14 cellular contexts compared by ENCODE assay signal in genomic region chr20:57361517-57361916, GRCh38. TPM values are rescaled to one million over a fixed set of nuclear protein-coding genes. Genes with fewer than 3 reads are reported as not detected.
DNase-seq lines count a peak whose midpoint lies in the region; TF ChIP-seq lines count a peak whose summit lies in the region.
"Had no signal": no experiment of that assay in that cellular context is flagged by ENCODE, and none has a peak within 500 bp of the region (broad histone marks: within the 10 kb centered on the region; RNA-seq: fewer than 3 reads in every experiment).

No MANE protein-coding gene starts in this region.

- H3K9me3 Mint-ChIP-seq in glutamatergic neuron (ENCODE audit: unreplicated experiment) = peaks cover 2% of the 10 kb centered on the region

- in situ Hi-C loops in astrocyte of the spinal cord (cut with HindIII; ENCODE audit: low sequenced_read_pairs) = no loop called here

- peaks cover 6% of the 10 kb centered on the region for H3K4me1 Mint-ChIP-seq in glutamatergic neuron (ENCODE audit: low read depth, unreplicated experiment)

- peaks cover 2% of the 10 kb centered on the region for H3K27me3 Mint-ChIP-seq in glutamatergic neuron (ENCODE audit: unreplicated experiment)

- H3K4me3 ChIP-seq in AG04449 (ENCODE audit: low read depth, low read length) = no peak overlapping the region
- no peak overlapping the region for H3K4me3 ChIP-seq in astrocyte of the spinal cord (ENCODE audit: low read depth, low read length)
- H3K4me3 ChIP-seq: BLaER1 treated with 17β-estradiol and CSF1 and Interleukin-3, amounts not matched to agents 10 nM and 100 nM; SJCRH30; smooth muscle cell; upper lobe of left lung had no signal

- no peak for TF ChIP-seq CTCF in AG04449 (IDR thresholded peaks at IDR 0.05; ENCODE audit: insufficient read depth, low read length, missing control alignments)
- no peak for TF ChIP-seq CTCF in astrocyte of the spinal cord (IDR thresholded peaks at IDR 0.05; ENCODE audit: low read depth, low read length)
- TF ChIP-seq CTCF in glutamatergic neuron (IDR thresholded peaks at IDR 0.05; ENCODE audit: partially characterized antibody, unreplicated experiment) = no peak

- H3K27ac Mint-ChIP-seq in glutamatergic neuron (ENCODE audit: unreplicated experiment) = no peak overlapping the region

- POLR2A ChIA-PET in AG04449 (lab: Yijun Ruan, JAX) = interaction anchor here (0.5 to 0.6 kb wide), 3 partner anchors 285 to 950 kb away, joined by 3 to 4 read pairs (median 3); no protein-coding TSS in a partner anchor

- DNase-seq in AG04449 (ENCODE audit: low read depth, low spot score) (peak; percentile 42), HK-2 (ENCODE audit: unreplicated experiment) (peak; percentile 22), astrocyte of the spinal cord (ENCODE audit: low read depth, low spot score) (peak; percentile 73), glomerular visceral epithelial cell (ENCODE audit: extremely low spot score) (peak; percentile 54), glutamatergic neuron (no peak), C1 segment of cervical spinal cord (lab: John Stamatoyannopoulos, UW) (no peak), MV-4-11 (lab: John Stamatoyannopoulos, UW) (no peak), islet precursor cell (no peak)
- DNase-seq: NCI-H1092, NCI-H774, SJCRH30, upper lobe of left lung had no signal

- no peak overlapping the region for H3K4me3 Mint-ChIP-seq in glutamatergic neuron (ENCODE audit: unreplicated experiment)

- H3K36me3 Mint-ChIP-seq in glutamatergic neuron (ENCODE audit: unreplicated experiment) = peaks cover 6% of the 10 kb centered on the region

- CTCF ChIA-PET in AG04449 (lab: Yijun Ruan, JAX) = interaction anchor here (0.8 to 2.0 kb wide), 6 partner anchors 10 to 134 kb away, joined by 3 to 8 read pairs (median 4); partner anchors contain the start of gene RAE1

RNA-seq across cellular contexts. Expression of gene RAE1, which starts 10.5 kb away (rescaled TPM):
- 28.3 TPM for total RNA-seq in glutamatergic neuron (ENCODE audit: unreplicated experiment)

RNA-seq across cellular contexts. Expression of gene RBM38, which starts 29.7 kb away (rescaled TPM):
- total RNA-seq in glutamatergic neuron (ENCODE audit: unreplicated experiment) = 16.6 TPM

RNA-seq across cellular contexts. Expression of gene SPO11, which starts 31.9 kb away (rescaled TPM):
- total RNA-seq in glutamatergic neuron (ENCODE audit: unreplicated experiment) = not detected
- total RNA-seq: SJCRH30, smooth muscle cell, upper lobe of left lung had no signal

Comparison
In these comparisons a context has a peak if more than half of its experiments do, and no peak if none do; other contexts are left out.
1. DNase-seq: peak in AG04449 (single experiment), HK-2 (single experiment), astrocyte of the spinal cord (single experiment) and glomerular visceral epithelial cell (single experiment); none in glutamatergic neuron (single experiment), C1 segment of cervical spinal cord (0 of 14), MV-4-11 (single experiment) and islet precursor cell (single experiment).